ENCODE assay signal across 14 cellular contexts in the genomic region with DNA sequence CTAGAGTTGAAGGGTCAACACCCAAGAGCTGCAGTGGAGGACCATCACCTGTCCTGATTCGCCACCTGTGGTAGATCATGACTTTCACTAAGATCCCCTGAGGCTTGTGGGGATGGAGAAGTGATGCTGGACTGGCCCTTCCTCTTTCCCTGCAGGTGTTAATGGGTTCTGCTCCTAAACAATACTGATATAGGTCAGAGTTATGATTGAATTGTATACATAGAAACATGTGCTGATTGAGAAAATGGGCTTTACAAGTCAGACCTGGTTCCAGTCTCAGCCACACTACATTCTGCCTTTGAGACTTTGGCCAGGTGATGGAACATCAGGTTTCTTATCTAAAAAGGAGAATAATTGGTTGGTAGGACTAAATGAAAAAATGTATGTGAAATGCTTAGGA.
A peak's percentile ranks its signal among the peaks of the same experiment; 100 is the strongest.
DNase-seq lines count a peak whose midpoint lies in the region; ATAC-seq and TF ChIP-seq lines count a peak whose summit lies in the region.
"Had no signal": no experiment of that assay in that cellular context is flagged by ENCODE, and none has a peak within 500 bp of the region (broad histone marks: within the 10 kb centered on the region; RNA-seq: fewer than 3 reads in every experiment).

No MANE protein-coding gene starts in this region.

- TF ChIP-seq CTCF in natural killer cell (IDR thresholded peaks at IDR 0.05), result no peak

- H3K27me3 Mint-ChIP-seq in natural killer cell treated with Interleukin-12 subunit alpha and Interleukin-12 subunit beta and Interleukin-15 and Interleukin-18, amount 100 ng/mL, for 72 hours, result no peaks in the 10 kb centered on the region
- H3K27me3 Mint-ChIP-seq in natural killer cell (ENCODE audit: low read depth in 2 of 2), result no peaks in the 10 kb centered on the region
- H3K27me3 Mint-ChIP-seq: activated CD4-positive, alpha-beta T cell treated with anti-CD3 and anti-CD28 coated beads, Interleukin-2, amount 10 ng/mL, durations not matched to agents 7 days and 5 days had no signal

- DNase-seq in natural killer cell treated with Interleukin-12 subunit alpha and Interleukin-12 subunit beta and Interleukin-15 and Interleukin-18, amount 100 ng/mL, for 72 hours (ENCODE audit: low spot score), result no peak
- no peak for DNase-seq in natural killer cell
- DNase-seq in mucosa of gallbladder (ENCODE audit: low spot score), result no peak
- DNase-seq in NCI-H1694 (lab: John Stamatoyannopoulos, UW), result no peak
- DNase-seq in caudate nucleus (lab: John Stamatoyannopoulos, UW), result no peak
- no peak for DNase-seq in DMS79 (lab: John Stamatoyannopoulos, UW)
- DNase-seq: glutamatergic neuron, left ventricle myocardium superior, NCI-H82, SW 1271 had no signal

- peak overlapping the region; percentile 65 to 76 for H3K27ac Mint-ChIP-seq in natural killer cell treated with Interleukin-12 subunit alpha and Interleukin-12 subunit beta and Interleukin-15 and Interleukin-18, amount 100 ng/mL, for 72 hours
- no peak overlapping the region for H3K27ac Mint-ChIP-seq in natural killer cell
- H3K27ac Mint-ChIP-seq: activated CD4-positive, alpha-beta T cell treated with anti-CD3 and anti-CD28 coated beads, Interleukin-2, amount 10 ng/mL, durations not matched to agents 7 days and 5 days had no signal

- no peaks in the 10 kb centered on the region for H3K9me3 Mint-ChIP-seq in natural killer cell treated with Interleukin-12 subunit alpha and Interleukin-12 subunit beta and Interleukin-15 and Interleukin-18, amount 100 ng/mL, for 72 hours
- H3K9me3 Mint-ChIP-seq in natural killer cell, result no peaks in the 10 kb centered on the region
- H3K9me3 Mint-ChIP-seq: activated CD4-positive, alpha-beta T cell treated with anti-CD3 and anti-CD28 coated beads, Interleukin-2, amount 10 ng/mL, durations not matched to agents 7 days and 5 days had no signal

- H3K36me3 Mint-ChIP-seq in natural killer cell treated with Interleukin-12 subunit alpha and Interleukin-12 subunit beta and Interleukin-15 and Interleukin-18, amount 100 ng/mL, for 72 hours, result no peaks in the 10 kb centered on the region
- H3K36me3 Mint-ChIP-seq in natural killer cell, result no peaks in the 10 kb centered on the region

- intact Hi-C loops in natural killer cell (cut with micrococcal nuclease), result no loop called here

- H3K4me1 Mint-ChIP-seq in natural killer cell treated with Interleukin-12 subunit alpha and Interleukin-12 subunit beta and Interleukin-15 and Interleukin-18, amount 100 ng/mL, for 72 hours (ENCODE audit: low read depth in 2 of 2), result peaks cover 25 to 27% of the 10 kb centered on the region in 2 donors
- H3K4me1 Mint-ChIP-seq in natural killer cell, result peaks cover 4 to 13% of the 10 kb centered on the region in 2 donors

- no peak overlapping the region for H3K27ac ChIP-seq in caudate nucleus (ENCODE audit: low read depth, low read length)
- H3K27ac ChIP-seq: adrenal gland had no signal

- peak; percentile 15 to 43 for ATAC-seq in natural killer cell treated with Interleukin-12 subunit alpha and Interleukin-12 subunit beta and Interleukin-15 and Interleukin-18, amount 100 ng/mL, for 72 hours
- ATAC-seq in natural killer cell, result no peak
- peak; percentile 16 for ATAC-seq in HG02759 (IDR thresholded peaks at IDR 0.05; ENCODE audit: unreplicated experiment)
- peak; percentile 5 for ATAC-seq in HG03469 (IDR thresholded peaks at IDR 0.05; ENCODE audit: unreplicated experiment)

- no peak overlapping the region for H3K4me3 Mint-ChIP-seq in natural killer cell treated with Interleukin-12 subunit alpha and Interleukin-12 subunit beta and Interleukin-15 and Interleukin-18, amount 100 ng/mL, for 72 hours
- H3K4me3 Mint-ChIP-seq in natural killer cell, result no peak overlapping the region
- H3K4me3 Mint-ChIP-seq: activated CD4-positive, alpha-beta T cell treated with anti-CD3 and anti-CD28 coated beads, Interleukin-2, amount 10 ng/mL, durations not matched to agents 7 days and 5 days had no signal

Comparison
In these comparisons a context has a peak if more than half of its experiments do, and no peak if none do; other contexts are left out.
1. ATAC-seq: peak in natural killer cell treated with Interleukin-12 subunit alpha and Interleukin-12 subunit beta and Interleukin-15 and Interleukin-18, amount 100 ng/mL, for 72 hours (2 of 2), HG02759 (single experiment) and HG03469 (single experiment); none in natural killer cell (0 of 3).
2. H3K27ac Mint-ChIP-seq: peak in natural killer cell treated with Interleukin-12 subunit alpha and Interleukin-12 subunit beta and Interleukin-15 and Interleukin-18, amount 100 ng/mL, for 72 hours (2 of 2); none in natural killer cell (0 of 2).